In genomic region chr5:37696190-37697021, GRCh38 we compare ENCODE assay signal across 12 cellular contexts.
DNase-seq lines count a peak whose midpoint lies in the region; ATAC-seq and TF ChIP-seq lines count a peak whose summit lies in the region.
"Had no signal": no experiment of that assay in that cellular context is flagged by ENCODE, and none has a peak within 500 bp of the region (broad histone marks: within the 10 kb centered on the region; RNA-seq: fewer than 3 reads in every experiment).

No MANE protein-coding gene starts in this region.

- no peak for TF ChIP-seq CTCF in MCF 10A (IDR thresholded peaks at IDR 0.05; ENCODE audit: unreplicated experiment)
- TF ChIP-seq CTCF in breast epithelium (IDR thresholded peaks at IDR 0.05), result no peak
- no peak for TF ChIP-seq CTCF in foreskin fibroblast (IDR thresholded peaks at IDR 0.05; ENCODE audit: low read depth, low read length)
- no peak for TF ChIP-seq CTCF in lower leg skin (IDR thresholded peaks at IDR 0.05)
- no peak for TF ChIP-seq CTCF in Peyer's patch (IDR thresholded peaks at IDR 0.05)

- POLR2A ChIA-PET in MCF 10A (lab: Yijun Ruan, JAX), result interaction anchor here (0.5 to 1.5 kb wide), 4 partner anchors 26 to 1138 kb away, joined by 3 to 11 read pairs (median 4); no protein-coding TSS in a partner anchor
- POLR2A ChIA-PET in naive thymus-derived CD8-positive, alpha-beta T cell (lab: Charles Lee), result no interaction called here

- H3K4me3 Mint-ChIP-seq in MCF 10A (ENCODE audit: unreplicated experiment), result no peak overlapping the region
- no peak overlapping the region for H3K4me3 Mint-ChIP-seq in naive thymus-derived CD8-positive, alpha-beta T cell
- H3K4me3 Mint-ChIP-seq: activated CD8-positive, alpha-beta memory T cell treated with anti-CD3 and anti-CD28 coated beads, Interleukin-2, amount 10 ng/mL, durations not matched to agents 7 days and 5 days had no signal

- H3K4me3 ChIP-seq in breast epithelium (no peak overlapping the region), foreskin fibroblast (ENCODE audit: low read depth in 1 of 2, low read length in 2 of 2) (no peak overlapping the region), lower leg skin (ENCODE audit: low read depth, poor library complexity, severe bottlenecking) (no peak overlapping the region), Peyer's patch (no peak overlapping the region)
- H3K4me3 ChIP-seq: SK-N-MC had no signal

- H3K27ac ChIP-seq in breast epithelium (no peak overlapping the region), Peyer's patch (no peak overlapping the region)
- H3K27ac ChIP-seq: SK-N-MC had no signal

- TSS peak; percentile 9 for BruUV-seq in MCF 10A (replicated peaks; lab: Mats Ljungman, UMichigan)

- 84 to 90% methylated on average over 5 of the region's 5 CpGs for WGBS in lower leg skin, 2 donors

- TF ChIP-seq POLR2A in breast epithelium (IDR thresholded peaks at IDR 0.05) (no peak), lower leg skin (IDR thresholded peaks at IDR 0.05) (no peak), Peyer's patch (IDR thresholded peaks at IDR 0.05) (no peak)

- peaks cover 18% of the 10 kb centered on the region for H3K4me1 Mint-ChIP-seq in MCF 10A (ENCODE audit: insufficient read depth, unreplicated experiment)
- no peaks in the 10 kb centered on the region for H3K4me1 Mint-ChIP-seq in naive thymus-derived CD8-positive, alpha-beta T cell
- H3K4me1 Mint-ChIP-seq: activated CD8-positive, alpha-beta memory T cell treated with anti-CD3 and anti-CD28 coated beads, Interleukin-2, amount 10 ng/mL, durations not matched to agents 7 days and 5 days had no signal

- CTCF ChIA-PET in MCF 10A (lab: Yijun Ruan, JAX), result interaction anchor here (0.5 to 1.4 kb wide), 6 partner anchors 13 to 384 kb away, joined by 3 read pairs; no protein-coding TSS in a partner anchor

- H3K9me3 ChIP-seq in breast epithelium (peaks cover 0 to 5% of the 10 kb centered on the region in 2 donors), Peyer's patch (no peaks in the 10 kb centered on the region)

- peak; percentile 74 for DNase-seq in MCF 10A (ENCODE audit: unreplicated experiment)
- DNase-seq in breast epithelium (ENCODE audit: low spot score in 2 of 2), result no peak
- peak; percentile 51 for DNase-seq in RKO (ENCODE audit: low spot score)
- peak; percentile 49 to 74 for DNase-seq in foreskin fibroblast
- no peak for DNase-seq in naive thymus-derived CD8-positive, alpha-beta T cell
- DNase-seq in lower leg skin (ENCODE audit: low spot score in 2 of 2), result no peak
- no peak for DNase-seq in Peyer's patch
- DNase-seq in NCI-H1694 treated with DMSO at 0.1 percent for 48 hours (lab: John Stamatoyannopoulos, UW), result no peak
- DNase-seq: activated CD8-positive, alpha-beta memory T cell treated with anti-CD3 and anti-CD28 coated beads, Interleukin-2, amount 10 ng/mL, durations not matched to agents 7 days and 5 days; cortex of kidney; occipital lobe had no signal

- H3K36me3 ChIP-seq in breast epithelium (no peaks in the 10 kb centered on the region), Peyer's patch (no peaks in the 10 kb centered on the region)

- H3K27me3 Mint-ChIP-seq in MCF 10A (ENCODE audit: insufficient read depth, unreplicated experiment), result no peaks in the 10 kb centered on the region
- no peaks in the 10 kb centered on the region for H3K27me3 Mint-ChIP-seq in naive thymus-derived CD8-positive, alpha-beta T cell
- H3K27me3 Mint-ChIP-seq: activated CD8-positive, alpha-beta memory T cell treated with anti-CD3 and anti-CD28 coated beads, Interleukin-2, amount 10 ng/mL, durations not matched to agents 7 days and 5 days had no signal

- H3K9me3 Mint-ChIP-seq in MCF 10A (ENCODE audit: unreplicated experiment), result peaks cover 6% of the 10 kb centered on the region
- H3K9me3 Mint-ChIP-seq in naive thymus-derived CD8-positive, alpha-beta T cell, result peaks cover 0 to 32% (median 16%) of the 10 kb centered on the region in 9 donors

- intact Hi-C loops in MCF 10A (cut with micrococcal nuclease) (no loop called here), breast epithelium (cut with DNase I; ENCODE audit: low total_unique reads) (no loop called here), lower leg skin (cut with DNase I; ENCODE audit: low total_unique reads) (no loop called here)

- H3K27me3 ChIP-seq in breast epithelium, result no peaks in the 10 kb centered on the region
- no peaks in the 10 kb centered on the region for H3K27me3 ChIP-seq in Peyer's patch

- H3K27ac Mint-ChIP-seq in MCF 10A (ENCODE audit: low read depth, unreplicated experiment), result peak overlapping the region; percentile 65
- H3K27ac Mint-ChIP-seq in naive thymus-derived CD8-positive, alpha-beta T cell, result no peak overlapping the region
- H3K27ac Mint-ChIP-seq: activated CD8-positive, alpha-beta memory T cell treated with anti-CD3 and anti-CD28 coated beads, Interleukin-2, amount 10 ng/mL, durations not matched to agents 7 days and 5 days had no signal

- H3K4me1 ChIP-seq in breast epithelium (no peaks in the 10 kb centered on the region), Peyer's patch (no peaks in the 10 kb centered on the region)

- H3K36me3 Mint-ChIP-seq in MCF 10A (ENCODE audit: insufficient read depth, unreplicated experiment), result peaks cover 12% of the 10 kb centered on the region
- peaks cover 27 to 58% (median 38%) of the 10 kb centered on the region in 3 donors for H3K36me3 Mint-ChIP-seq in naive thymus-derived CD8-positive, alpha-beta T cell

- ATAC-seq in naive thymus-derived CD8-positive, alpha-beta T cell, result no peak
- ATAC-seq: activated CD8-positive, alpha-beta memory T cell treated with anti-CD3 and anti-CD28 coated beads, Interleukin-2, amount 10 ng/mL, durations not matched to agents 7 days and 5 days had no signal

Comparison
In these comparisons a context has a peak if more than half of its experiments do, and no peak if none do; other contexts are left out.
1. DNase-seq: peak in MCF 10A (single experiment), RKO (single experiment) and foreskin fibroblast (2 of 2); none in breast epithelium (0 of 2), naive thymus-derived CD8-positive, alpha-beta T cell (0 of 10), lower leg skin (0 of 2), Peyer's patch (0 of 3) and NCI-H1694 treated with DMSO at 0.1 percent for 48 hours (single experiment).